Comparison of ENCODE assay signal across 8 cellular contexts in genomic region chr2:113757059-113757657, GRCh38. TPM values are rescaled to one million over a fixed set of nuclear protein-coding genes. Genes with fewer than 3 reads are reported as not detected.
DNase-seq lines count a peak whose midpoint lies in the region; ATAC-seq and TF ChIP-seq lines count a peak whose summit lies in the region.

No MANE protein-coding gene starts in this region.

- H3K9me3 Mint-ChIP-seq in natural killer cell treated with Interleukin-12 subunit alpha and Interleukin-12 subunit beta and Interleukin-15 and Interleukin-18, amount 100 ng/mL, for 72 hours, result no peaks in the 10 kb centered on the region

- peak overlapping the region; percentile 92 to 95 for H3K27ac Mint-ChIP-seq in natural killer cell treated with Interleukin-12 subunit alpha and Interleukin-12 subunit beta and Interleukin-15 and Interleukin-18, amount 100 ng/mL, for 72 hours

- no peaks in the 10 kb centered on the region for H4K20me1 ChIP-seq in DND-41 (ENCODE audit: insufficient read depth, low read length)

- no peaks in the 10 kb centered on the region for H3K27me3 Mint-ChIP-seq in natural killer cell treated with Interleukin-12 subunit alpha and Interleukin-12 subunit beta and Interleukin-15 and Interleukin-18, amount 100 ng/mL, for 72 hours

- DNase-seq in DND-41 (peak; percentile 12), NCI-H2029 treated with DMSO at 0.1 percent for 48 hours (lab: John Stamatoyannopoulos, UW) (peak; percentile 47), dorsolateral prefrontal cortex (peak in 3 of 10 donors; percentile 10 to 43 (median 37)), NCI-H1436 treated with DMSO at 0.1 percent for 48 hours (lab: John Stamatoyannopoulos, UW) (no peak)
- no peak for DNase-seq in natural killer cell treated with Interleukin-12 subunit alpha and Interleukin-12 subunit beta and Interleukin-15 and Interleukin-18, amount 100 ng/mL, for 72 hours (ENCODE audit: low spot score)
- DNase-seq in effector CD4-positive, alpha-beta T cell, result no peak

- H3K27me3 ChIP-seq in DND-41 (ENCODE audit: insufficient read depth, low read length, poor library complexity), result no peaks in the 10 kb centered on the region
- no peaks in the 10 kb centered on the region for H3K27me3 ChIP-seq in dorsolateral prefrontal cortex

- ATAC-seq in DND-41 (ENCODE audit: insufficient read depth, low read depth), result peak; percentile 10; the same call in 2 of the 3 replicates
- no peak for ATAC-seq in natural killer cell treated with Interleukin-12 subunit alpha and Interleukin-12 subunit beta and Interleukin-15 and Interleukin-18, amount 100 ng/mL, for 72 hours
- ATAC-seq in HG02970 (IDR thresholded peaks at IDR 0.05; ENCODE audit: low FRiP score, unreplicated experiment), result no peak
- ATAC-seq in HG02623 (IDR thresholded peaks at IDR 0.05; ENCODE audit: unreplicated experiment), result no peak

- peak overlapping the region; percentile 87 for H3K9ac ChIP-seq in DND-41 (ENCODE audit: low read depth, low read length)

- no peak for TF ChIP-seq CTCF in DND-41 (IDR thresholded peaks at IDR 0.05; ENCODE audit: borderline replicate concordance, extremely low read depth, low read length, poor library complexity, severe bottlenecking)
- no peak for TF ChIP-seq CTCF in dorsolateral prefrontal cortex (IDR thresholded peaks at IDR 0.05 in 54 of 56, conservative IDR thresholded peaks at IDR 0.05 in 2 of 56; ENCODE audit: low read depth in 1 of 56, partially characterized antibody in 56 of 56)

- H3K4me3 ChIP-seq in DND-41 (ENCODE audit: low read depth in 1 of 2, low read length in 2 of 2), result peak overlapping the region; percentile 90 to 96
- H3K4me3 ChIP-seq in dorsolateral prefrontal cortex, result peak overlapping the region; percentile 56 to 100 (median 96)

- peaks cover 31% of the 10 kb centered on the region for H3K79me2 ChIP-seq in DND-41 (ENCODE audit: insufficient read depth, low read length)

- peaks cover 12% of the 10 kb centered on the region for H3K36me3 ChIP-seq in DND-41 (ENCODE audit: insufficient read depth, low read length)

- H3K9me3 ChIP-seq in DND-41 (ENCODE audit: insufficient read depth, low read length, severe bottlenecking), result no peaks in the 10 kb centered on the region

- peaks cover 15 to 24% of the 10 kb centered on the region in 2 donors for H3K4me1 Mint-ChIP-seq in natural killer cell treated with Interleukin-12 subunit alpha and Interleukin-12 subunit beta and Interleukin-15 and Interleukin-18, amount 100 ng/mL, for 72 hours (ENCODE audit: low read depth in 2 of 2)

- peak overlapping the region; percentile 95 for H2AFZ ChIP-seq in DND-41 (ENCODE audit: low read depth, low read length)

- H3K4me1 ChIP-seq in DND-41 (ENCODE audit: insufficient read depth, low read length), result peaks cover 25% of the 10 kb centered on the region

- H3K4me3 Mint-ChIP-seq in natural killer cell treated with Interleukin-12 subunit alpha and Interleukin-12 subunit beta and Interleukin-15 and Interleukin-18, amount 100 ng/mL, for 72 hours, result peak overlapping the region; percentile 92

- peak overlapping the region; percentile 83 for H3K4me2 ChIP-seq in DND-41 (ENCODE audit: insufficient read depth, low read length)

- peaks cover 6% of the 10 kb centered on the region for H3K36me3 Mint-ChIP-seq in natural killer cell treated with Interleukin-12 subunit alpha and Interleukin-12 subunit beta and Interleukin-15 and Interleukin-18, amount 100 ng/mL, for 72 hours

- intact Hi-C loops in dorsolateral prefrontal cortex (cut with DNase I), result loop anchor here in 1 of 2 donors (1.0 kb wide), 1 partner anchor 132 kb away; no protein-coding TSS in a partner anchor

- H3K27ac ChIP-seq in DND-41 (ENCODE audit: low read length), result peak overlapping the region; percentile 95
- H3K27ac ChIP-seq in dorsolateral prefrontal cortex, result peak overlapping the region in 58 of 59 donors; percentile 37 to 97 (median 90)

RNA-seq across cellular contexts. Expression of gene SLC35F5, which starts 0.7 kb away (rescaled TPM):
- 10 to 100 TPM; 30.6 to 64.6 (median 45.6) TPM for total RNA-seq in dorsolateral prefrontal cortex
- 10 to 100 TPM; 27.3 to 39.7 TPM for total RNA-seq in natural killer cell treated with Interleukin-12 subunit alpha and Interleukin-12 subunit beta and Interleukin-15 and Interleukin-18, amount 100 ng/mL, for 72 hours

Comparison
In these comparisons a context has a peak if more than half of its experiments do, and no peak if none do; other contexts are left out.
1. DNase-seq: peak in DND-41 (single experiment) and NCI-H2029 treated with DMSO at 0.1 percent for 48 hours (single experiment); none in natural killer cell treated with Interleukin-12 subunit alpha and Interleukin-12 subunit beta and Interleukin-15 and Interleukin-18, amount 100 ng/mL, for 72 hours (single experiment), NCI-H1436 treated with DMSO at 0.1 percent for 48 hours (single experiment) and effector CD4-positive, alpha-beta T cell (single experiment).